Comparison of ENCODE assay signal across 1 cellular context in the genomic region with DNA sequence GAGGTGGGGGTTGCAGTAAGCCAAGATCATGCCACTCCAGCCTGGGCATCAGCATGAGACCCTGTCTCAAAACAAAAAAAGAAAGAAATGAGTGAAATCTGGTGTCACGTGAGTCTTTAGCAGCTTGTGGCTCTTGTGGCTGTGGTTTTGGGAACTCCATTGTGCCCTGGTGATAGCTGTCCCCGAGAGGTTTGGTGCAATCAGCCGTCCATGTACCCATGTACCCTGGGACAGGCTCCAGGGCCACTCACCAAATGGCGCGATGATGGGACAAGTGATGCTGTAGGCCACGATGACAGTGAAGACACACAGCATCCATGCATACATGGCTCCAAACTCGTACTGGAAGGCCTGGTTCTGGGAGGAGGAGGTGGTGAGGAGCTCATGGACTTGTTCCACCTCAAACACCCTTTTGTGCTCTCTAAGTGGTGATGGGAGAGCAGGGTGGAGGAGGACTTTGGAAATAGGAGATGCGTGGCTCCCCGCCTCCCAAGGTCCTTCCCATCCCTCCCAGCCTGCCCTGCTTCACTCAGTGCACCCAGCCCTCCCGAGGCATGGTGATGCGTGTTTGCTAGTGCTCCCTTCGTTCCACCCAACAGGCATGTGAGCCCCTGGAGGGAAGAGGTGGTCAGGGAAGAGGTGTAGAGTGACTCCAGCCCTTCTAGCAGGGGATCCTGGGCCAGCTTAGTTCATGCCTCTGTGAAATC.
TF ChIP-seq lines count a peak whose summit lies in the region.

No MANE protein-coding gene starts in this region.

TF ChIP-seq in WTC11, 78 proteins besides CTCF, POLR2A, EP300 and RAD21:
- TF ChIP-seq ARID4B (CRISPR knock-in tag; IDR thresholded peaks at IDR 0.05; ENCODE audit: borderline replicate concordance) (no peak), TP53 (CRISPR knock-in tag; IDR thresholded peaks at IDR 0.05) (no peak)
